20 cellular contexts compared by ENCODE assay signal in genomic region chr12:93191956-93192355, GRCh38.
DNase-seq lines count a peak whose midpoint lies in the region; ATAC-seq, FAIRE-seq and TF ChIP-seq lines count a peak whose summit lies in the region.
"Had no signal": no experiment of that assay in that cellular context is flagged by ENCODE, and none has a peak within 500 bp of the region (broad histone marks: within the 10 kb centered on the region; RNA-seq: fewer than 3 reads in every experiment).

No MANE protein-coding gene starts in this region.

- no TSS peak for BruUV-seq in K562 (replicated peaks; lab: Mats Ljungman, UMichigan)

- CTCF ChIA-PET in K562 (lab: Yijun Ruan, JAX; ENCODE audit: low intra/inter-chr PET ratio) = no interaction called here

- H3K4me3 ChIP-seq in K562 = no peak overlapping the region
- H3K4me3 ChIP-seq in skeletal muscle satellite cell (ENCODE audit: low read length) = no peak overlapping the region
- H3K4me3 ChIP-seq: BLaER1 treated with 17β-estradiol and CSF1 and Interleukin-3, amounts not matched to agents 10 nM and 100 nM; skin epidermis had no signal

- POLR2A ChIA-PET in K562 (lab: Yijun Ruan, JAX) = interaction anchor here (0.6 to 1.5 kb wide), 3 partner anchors 9 to 86 kb away, joined by 3 read pairs; no protein-coding TSS in a partner anchor

- H3K4me1 ChIP-seq in K562 (replicated peaks in 1 of 2; ENCODE audit: control insufficient read depth in 2 of 2, insufficient read depth in 2 of 2, low read length in 2 of 2) (no peaks in the 10 kb centered on the region), skeletal muscle satellite cell (ENCODE audit: control insufficient read depth, insufficient read depth, low read length) (peaks cover 25% of the 10 kb centered on the region)

- ATAC-seq in K562 = no peak
- peak; percentile 34 to 61 for ATAC-seq in left cardiac atrium
- ATAC-seq: activated CD8-positive, alpha-beta memory T cell treated with anti-CD3 and anti-CD28 coated beads, Interleukin-2, amount 10 ng/mL, durations not matched to agents 7 days and 5 days; Panc1; stimulated activated naive CD8-positive, alpha-beta T cell treated with anti-CD3 and anti-CD28 coated beads, Interleukin-15, Interleukin-2, amounts not matched to agents 100 U/mL and 50 U/mL, for 24 hours had no signal

- no peaks in the 10 kb centered on the region for H4K20me1 ChIP-seq in K562 (replicated peaks; ENCODE audit: control insufficient read depth, insufficient read depth, low read length)
- H4K20me1 ChIP-seq: BLaER1 treated with 17β-estradiol and CSF1 and Interleukin-3, amounts not matched to agents 10 nM and 100 nM had no signal

- H3K9me3 ChIP-seq in K562 (replicated peaks; ENCODE audit: control insufficient read depth, insufficient read depth, low read depth, low read length) (peaks cover 5% of the 10 kb centered on the region), skeletal muscle satellite cell (replicated peaks; ENCODE audit: low read length) (no peaks in the 10 kb centered on the region)

- no peak overlapping the region for H3K27ac ChIP-seq in K562 (ENCODE audit: extremely low read depth, low read depth, low read length)
- H3K27ac ChIP-seq: BLaER1 treated with 17β-estradiol and CSF1 and Interleukin-3, amounts not matched to agents 10 nM and 100 nM; WERI-Rb-1 had no signal

- H3K36me3 ChIP-seq in K562 (ENCODE audit: control insufficient read depth, insufficient read depth, low read length) (no peaks in the 10 kb centered on the region), skeletal muscle satellite cell (ENCODE audit: insufficient read depth, low read length) (no peaks in the 10 kb centered on the region)
- H3K36me3 ChIP-seq: BLaER1 treated with 17β-estradiol and CSF1 and Interleukin-3, amounts not matched to agents 10 nM and 100 nM; WERI-Rb-1 had no signal

- no peaks in the 10 kb centered on the region for H3K79me2 ChIP-seq in K562 (ENCODE audit: control insufficient read depth, insufficient read depth, low read length)

- no peak for TF ChIP-seq RAD21 in K562 (CRISPR knock-in tag; conservative IDR thresholded peaks at IDR 0.05 in 1 of 2, IDR thresholded peaks at IDR 0.05 in 1 of 2)

- in situ Hi-C loops in K562 (cut with MboI) = no loop called here

- no peak for FAIRE-seq in K562 (lab: Jason Lieb, UNC)

- DNase-seq in EH (ENCODE audit: low read depth) (peak; percentile 84), K562 (ENCODE audit: extremely low read depth in 1 of 4, low spot score in 3 of 4) (no peak), left cardiac atrium (no peak), NCI-H345 treated with DMSO at 0.1 percent for 48 hours (lab: John Stamatoyannopoulos, UW; ENCODE audit: unreplicated experiment) (no peak), Ammon's horn (ENCODE audit: low spot score) (no peak), mucosa of gallbladder (ENCODE audit: low spot score) (no peak), NCI-H2107 (lab: John Stamatoyannopoulos, UW) (no peak)
- DNase-seq: activated CD8-positive, alpha-beta memory T cell treated with anti-CD3 and anti-CD28 coated beads, Interleukin-2, amount 10 ng/mL, durations not matched to agents 7 days and 5 days; activated naive CD4-positive, alpha-beta T cell; DMS79 treated with DMSO at 0.1 percent for 48 hours; Karpas-422; NCI-H187 treated with DMSO at 0.1 percent for 48 hours; NCI-H69; stimulated activated naive CD8-positive, alpha-beta T cell treated with anti-CD3 and anti-CD28 coated beads, Interleukin-15, Interleukin-2, amounts not matched to agents 100 U/mL and 50 U/mL, for 24 hours; SW 1271; WERI-Rb-1 had no signal

- H3K9ac ChIP-seq in K562 (ENCODE audit: insufficient read depth in 1 of 2, low read depth in 2 of 2, low read length in 2 of 2) (no peak overlapping the region), skeletal muscle satellite cell (ENCODE audit: low read depth, low read length) (peak overlapping the region; percentile 9)
- H3K9ac ChIP-seq: BLaER1 treated with 17β-estradiol and CSF1 and Interleukin-3, amounts not matched to agents 10 nM and 100 nM had no signal

- H3K27me3 ChIP-seq in K562 (ENCODE audit: control insufficient read depth in 2 of 2, insufficient read depth in 2 of 2, low read length in 2 of 2) = no peaks in the 10 kb centered on the region
- no peaks in the 10 kb centered on the region for H3K27me3 ChIP-seq in skeletal muscle satellite cell (ENCODE audit: control insufficient read depth, insufficient read depth, low read length)
- H3K27me3 ChIP-seq: BLaER1 treated with 17β-estradiol and CSF1 and Interleukin-3, amounts not matched to agents 10 nM and 100 nM had no signal

- no peak for TF ChIP-seq CTCF in K562 (IDR thresholded peaks at IDR 0.05 in 2 of 3, conservative IDR thresholded peaks at IDR 0.05 in 1 of 3; ENCODE audit: insufficient read depth in 2 of 3, low read depth in 1 of 3, low read length in 3 of 3)

- TF ChIP-seq EP300 in K562 (IDR thresholded peaks at IDR 0.05; ENCODE audit: low read length) = no peak

- H3K9me1 ChIP-seq in K562 (ENCODE audit: control insufficient read depth, insufficient read depth, low read length) = no peaks in the 10 kb centered on the region

- no peak for TF ChIP-seq POLR2A in K562 (conservative IDR thresholded peaks at IDR 0.05)

- 53% methylated on average over 8 of the region's 8 CpGs for WGBS in K562 (ENCODE audit: insufficient coverage, low coverage, missing lambda C conversion rate)

- intact Hi-C loops in K562 (cut with micrococcal nuclease) (no loop called here), left cardiac atrium (cut with DNase I) (no loop called here)

- no peak overlapping the region for H3K4me2 ChIP-seq in K562 (ENCODE audit: insufficient read depth, low read length)
- H3K4me2 ChIP-seq in skeletal muscle satellite cell (ENCODE audit: low read length) = peak overlapping the region; percentile 20
- H3K4me2 ChIP-seq: BLaER1 treated with 17β-estradiol and CSF1 and Interleukin-3, amounts not matched to agents 10 nM and 100 nM had no signal

- H2AFZ ChIP-seq in K562 (ENCODE audit: low read depth, low read length) = 0 out of 2 replicates have a peak overlapping the region, but pooled peaks have one; percentile 75

TF ChIP-seq in K562, 482 proteins besides CTCF, POLR2A, EP300 and RAD21 (continues in another document):
- TF ChIP-seq ZMIZ1 (IDR thresholded peaks at IDR 0.05; ENCODE audit: low read depth in 2 of 2, low read length in 2 of 2) (no peak), CHD1 (IDR thresholded peaks at IDR 0.05; ENCODE audit: low read length) (no peak)
